ENCODE assay signal across 19 cellular contexts in genomic region chr6:170376386-170377084, GRCh38.
DNase-seq lines count a peak whose midpoint lies in the region; ATAC-seq and TF ChIP-seq lines count a peak whose summit lies in the region.
"Had no signal": no experiment of that assay in that cellular context is flagged by ENCODE, and none has a peak within 500 bp of the region (broad histone marks: within the 10 kb centered on the region; RNA-seq: fewer than 3 reads in every experiment).

No MANE protein-coding gene starts in this region.

- DNase-seq in activated T-cell treated with anti-CD3 and anti-CD28 coated beads, Interleukin-2, amount 50 U/mL, for 72 hours, result no peak
- DNase-seq in activated T-cell treated with anti-CD3 and anti-CD28 coated beads for 4 hours (no peak), T-helper 17 cell (no peak), kidney tubule cell (ENCODE audit: low spot score) (peak; percentile 38), hypothalamus (lab: John Stamatoyannopoulos, UW) (no peak), Peyer's patch (no peak), endodermal cell (no peak)
- DNase-seq: body of pancreas; CD4-positive, CD25-positive, alpha-beta regulatory T cell; foreskin keratinocyte; GF-D8; HCEC 1CT; IMR-90; kidney; lower lobe of right lung; NCI-H1105 treated with DMSO at 0.1 percent for 48 hours; occipital lobe; right cardiac atrium; SHP77 had no signal

- no peaks in the 10 kb centered on the region for H3K27me3 Mint-ChIP-seq in activated T-cell treated with anti-CD3 and anti-CD28 coated beads, Interleukin-2, amount 50 U/mL, for 72 hours (ENCODE audit: low read depth)
- H3K27me3 Mint-ChIP-seq in T-helper 17 cell (no peaks in the 10 kb centered on the region), endodermal cell (ENCODE audit: insufficient read depth) (no peaks in the 10 kb centered on the region)
- H3K27me3 Mint-ChIP-seq: CD4-positive, CD25-positive, alpha-beta regulatory T cell had no signal

- no peaks in the 10 kb centered on the region for H3K36me3 ChIP-seq in Peyer's patch
- peaks cover 18% of the 10 kb centered on the region for H3K36me3 ChIP-seq in endodermal cell (ENCODE audit: control insufficient read depth, insufficient read depth, low read length)

- peaks cover 0 to 2% of the 10 kb centered on the region in 2 donors for H3K9me3 Mint-ChIP-seq in activated T-cell treated with anti-CD3 and anti-CD28 coated beads, Interleukin-2, amount 50 U/mL, for 72 hours
- H3K9me3 Mint-ChIP-seq in endodermal cell, result no peaks in the 10 kb centered on the region
- H3K9me3 Mint-ChIP-seq: CD4-positive, CD25-positive, alpha-beta regulatory T cell had no signal

- H3K4me3 Mint-ChIP-seq in activated T-cell treated with anti-CD3 and anti-CD28 coated beads, Interleukin-2, amount 50 U/mL, for 72 hours, result no peak overlapping the region
- peak overlapping the region; percentile 19 for H3K4me3 Mint-ChIP-seq in T-helper 17 cell
- no peak overlapping the region for H3K4me3 Mint-ChIP-seq in endodermal cell

- no peak overlapping the region for H3K4me3 ChIP-seq in Peyer's patch
- H3K4me3 ChIP-seq in endodermal cell (ENCODE audit: low read length), result no peak overlapping the region
- H3K4me3 ChIP-seq: body of pancreas, lower lobe of right lung had no signal

- TF ChIP-seq CTCF in Peyer's patch (IDR thresholded peaks at IDR 0.05) (no peak), endodermal cell (conservative IDR thresholded peaks at IDR 0.05) (no peak)

- TF ChIP-seq POLR2A in Peyer's patch (IDR thresholded peaks at IDR 0.05), result no peak

- H3K9me3 ChIP-seq in T-helper 17 cell (ENCODE audit: control insufficient read depth, low read length, poor library complexity, severe bottlenecking) (no peaks in the 10 kb centered on the region), Peyer's patch (no peaks in the 10 kb centered on the region), endodermal cell (ENCODE audit: control insufficient read depth, low read length) (no peaks in the 10 kb centered on the region)
- H3K9me3 ChIP-seq: body of pancreas, lower lobe of right lung had no signal

- H3K4me1 ChIP-seq in Peyer's patch (no peaks in the 10 kb centered on the region), endodermal cell (ENCODE audit: control insufficient read depth, insufficient read depth, low read length) (no peaks in the 10 kb centered on the region)

- peak overlapping the region; percentile 29 for H3K27ac Mint-ChIP-seq in activated T-cell treated with anti-CD3 and anti-CD28 coated beads, Interleukin-2, amount 50 U/mL, for 72 hours
- peak overlapping the region; percentile 30 for H3K27ac Mint-ChIP-seq in T-helper 17 cell
- H3K27ac Mint-ChIP-seq in endodermal cell, result no peak overlapping the region

- H3K9ac ChIP-seq in endodermal cell (ENCODE audit: extremely low read depth, low read length, poor library complexity, severe bottlenecking), result no peak overlapping the region

- H3K36me3 Mint-ChIP-seq in activated T-cell treated with anti-CD3 and anti-CD28 coated beads, Interleukin-2, amount 50 U/mL, for 72 hours (ENCODE audit: insufficient read depth in 2 of 2), result peaks cover 6 to 9% of the 10 kb centered on the region in 2 donors
- H3K36me3 Mint-ChIP-seq in T-helper 17 cell (ENCODE audit: low read depth) (peaks cover 11% of the 10 kb centered on the region), endodermal cell (ENCODE audit: low read depth) (peaks cover 14% of the 10 kb centered on the region)

- H3K27ac ChIP-seq in Peyer's patch (no peak overlapping the region), endodermal cell (ENCODE audit: low read depth, low read length) (no peak overlapping the region)
- H3K27ac ChIP-seq: body of pancreas, foreskin keratinocyte, lower lobe of right lung had no signal

- 95 to 96% methylated on average over 18 to 28 of the region's 32 CpGs for WGBS in endodermal cell (ENCODE audit: insufficient coverage in 1 of 2, insufficient read length in 1 of 2), 2 experiments

- H3K27me3 ChIP-seq in Peyer's patch (no peaks in the 10 kb centered on the region), endodermal cell (ENCODE audit: control insufficient read depth, insufficient read depth, low read length, poor library complexity, severe bottlenecking) (no peaks in the 10 kb centered on the region)
- H3K27me3 ChIP-seq: body of pancreas, foreskin keratinocyte had no signal

- H3K4me1 Mint-ChIP-seq in activated T-cell treated with anti-CD3 and anti-CD28 coated beads, Interleukin-2, amount 50 U/mL, for 72 hours (ENCODE audit: low read depth), result peaks cover 26% of the 10 kb centered on the region
- H3K4me1 Mint-ChIP-seq in T-helper 17 cell (peaks cover 17% of the 10 kb centered on the region), endodermal cell (peaks cover 6% of the 10 kb centered on the region)

- ATAC-seq in activated T-cell treated with anti-CD3 and anti-CD28 coated beads, Interleukin-2, amount 50 U/mL, for 72 hours (replicated peaks in 1 of 2), result no peak
- no peak for ATAC-seq in T-helper 17 cell
- ATAC-seq: body of pancreas, foreskin keratinocyte, right cardiac atrium had no signal
